Comparison of ENCODE assay signal across 8 cellular contexts in the genomic region with DNA sequence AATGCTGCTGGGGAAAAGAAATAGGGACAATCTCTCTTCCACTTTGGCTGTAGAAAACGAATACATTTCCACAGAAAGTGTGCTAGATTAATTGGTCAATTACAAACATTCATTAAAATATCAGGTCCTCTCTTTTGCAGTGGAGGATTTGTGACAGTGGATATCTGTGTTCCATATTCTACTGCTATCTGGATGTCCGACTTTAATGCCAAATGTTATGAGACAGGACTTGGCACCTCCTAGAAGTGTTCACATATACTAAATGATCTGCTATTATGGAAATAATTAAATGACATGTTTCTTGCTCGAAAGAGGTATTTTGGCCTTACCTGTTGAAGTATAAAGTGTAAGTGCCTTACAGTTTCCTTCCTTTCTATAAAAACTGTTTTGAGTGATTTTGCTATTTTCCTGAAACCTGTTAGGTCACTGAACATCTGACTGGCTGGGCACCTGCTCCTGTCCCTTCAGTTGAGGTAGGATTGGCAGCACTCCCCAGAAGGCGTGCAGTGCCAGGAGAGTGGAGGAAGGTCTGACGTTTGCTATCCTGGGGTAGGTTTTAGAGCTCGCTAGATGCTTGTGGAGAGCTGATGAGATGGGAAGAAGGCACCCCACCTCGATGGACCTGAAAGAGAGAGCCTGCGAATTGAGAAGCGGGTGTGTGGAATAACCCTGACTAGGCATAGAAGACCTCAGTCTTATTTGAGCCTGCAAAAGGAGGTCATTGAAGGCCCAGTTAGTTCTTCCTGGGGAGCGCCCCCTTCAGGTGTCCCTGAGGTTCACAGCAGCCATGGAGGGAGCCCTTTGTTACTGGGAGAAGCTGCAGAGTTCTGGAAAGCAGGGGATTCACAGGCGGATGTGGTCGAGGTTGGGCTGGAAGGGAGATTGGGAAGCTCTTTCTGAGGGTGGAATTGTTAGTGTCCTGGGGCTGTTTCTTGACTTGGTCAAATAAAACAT.
DNase-seq lines count a peak whose midpoint lies in the region; ATAC-seq and TF ChIP-seq lines count a peak whose summit lies in the region.

No MANE protein-coding gene starts in this region.

- H3K4me1 ChIP-seq in GM23338 (ENCODE audit: insufficient read depth) (peaks cover 21% of the 10 kb centered on the region), iPS-18a (ENCODE audit: control insufficient read depth, low read depth, low read length) (peaks cover 11% of the 10 kb centered on the region), smooth muscle cell (ENCODE audit: low read depth) (peaks cover 13% of the 10 kb centered on the region)

- peak overlapping the region; percentile 95 for H3K27ac Mint-ChIP-seq in GM23338
- H3K27ac Mint-ChIP-seq in activated T-cell treated with anti-CD3 and anti-CD28 coated beads, Interleukin-2, amount 50 U/mL, for 72 hours: peak overlapping the region; percentile 99

- H4K20me1 ChIP-seq in GM23338 (replicated peaks; ENCODE audit: insufficient read depth): peaks cover 8% of the 10 kb centered on the region; the same call in 1 of the 2 replicates
- peaks cover 42% of the 10 kb centered on the region for H4K20me1 ChIP-seq in smooth muscle cell (ENCODE audit: low read depth)

- H3K9ac ChIP-seq in iPS-18a (ENCODE audit: low read length) (peak overlapping the region; percentile 97), smooth muscle cell (ENCODE audit: low read depth) (peak overlapping the region; percentile 98)

- peak overlapping the region; percentile 99 for H3K4me3 Mint-ChIP-seq in GM23338
- peak overlapping the region; percentile 90 to 99 for H3K4me3 Mint-ChIP-seq in activated T-cell treated with anti-CD3 and anti-CD28 coated beads, Interleukin-2, amount 50 U/mL, for 72 hours

- H3K9me3 ChIP-seq in iPS-18a (ENCODE audit: control insufficient read depth, low read depth, low read length) (no peaks in the 10 kb centered on the region), smooth muscle cell (replicated peaks; ENCODE audit: low read depth) (no peaks in the 10 kb centered on the region)

- H3K36me3 ChIP-seq in GM23338 (ENCODE audit: insufficient read depth) (no peaks in the 10 kb centered on the region), iPS-18a (ENCODE audit: control insufficient read depth, low read depth, low read length) (peaks cover 6% of the 10 kb centered on the region), smooth muscle cell (ENCODE audit: low read depth) (no peaks in the 10 kb centered on the region)

- no peaks in the 10 kb centered on the region; the same call in 2 of the 3 replicates for H3K9me3 Mint-ChIP-seq in GM23338
- no peaks in the 10 kb centered on the region for H3K9me3 Mint-ChIP-seq in activated T-cell treated with anti-CD3 and anti-CD28 coated beads, Interleukin-2, amount 50 U/mL, for 72 hours

- H3K79me2 ChIP-seq in GM23338 (replicated peaks; ENCODE audit: insufficient read depth) (peaks cover 46% of the 10 kb centered on the region), smooth muscle cell (ENCODE audit: low read depth) (peaks cover 38% of the 10 kb centered on the region)

- peak overlapping the region; percentile 98 for H3K27ac ChIP-seq in GM23338 (ENCODE audit: low read depth)
- peak overlapping the region; percentile 85 for H3K27ac ChIP-seq in iPS-18a (ENCODE audit: low read length)
- peak overlapping the region; percentile 97 for H3K27ac ChIP-seq in smooth muscle cell (ENCODE audit: low read depth)

- H3K27me3 ChIP-seq in GM23338 (ENCODE audit: insufficient read depth) (no peaks in the 10 kb centered on the region), iPS-18a (ENCODE audit: control insufficient read depth, insufficient read depth, low read length) (no peaks in the 10 kb centered on the region), smooth muscle cell (ENCODE audit: low read depth) (no peaks in the 10 kb centered on the region)

- H3K9me2 ChIP-seq in GM23338 (ENCODE audit: insufficient read depth): no peaks in the 10 kb centered on the region

- 54% methylated on average over 11 of the region's 12 CpGs for WGBS in smooth muscle cell (ENCODE audit: low lambda C conversion rate)

- intact Hi-C loops in sciatic nerve (cut with DNase I): no loop called here

- peak; percentile 3 for TF ChIP-seq CTCF in AG04449 (IDR thresholded peaks at IDR 0.05; ENCODE audit: insufficient read depth, low read length, missing control alignments)
- peak; percentile 57 to 74 for TF ChIP-seq CTCF in GM23338 (conservative IDR thresholded peaks at IDR 0.05; ENCODE audit: low read depth in 2 of 2)
- TF ChIP-seq CTCF in smooth muscle cell (IDR thresholded peaks at IDR 0.05; ENCODE audit: borderline replicate concordance, insufficient read depth, poor library complexity, severe bottlenecking): peak; percentile 26

- H3K27me3 Mint-ChIP-seq in GM23338 (ENCODE audit: insufficient read depth, low read depth, poor library complexity): peaks cover 16% of the 10 kb centered on the region
- H3K27me3 Mint-ChIP-seq in activated T-cell treated with anti-CD3 and anti-CD28 coated beads, Interleukin-2, amount 50 U/mL, for 72 hours (ENCODE audit: low read depth): no peaks in the 10 kb centered on the region

- H3K4me3 ChIP-seq in AG04449 (ENCODE audit: low read depth, low read length) (peak overlapping the region; percentile 96), GM23338 (peak overlapping the region; percentile 89), iPS-18a (ENCODE audit: low read length) (peak overlapping the region; percentile 95), smooth muscle cell (peak overlapping the region; percentile 95)

- DNase-seq in AG04449 (ENCODE audit: low read depth, low spot score): no peak
- DNase-seq in GM23338 (ENCODE audit: low spot score): peak; percentile 63
- no peak for DNase-seq in activated T-cell treated with anti-CD3 and anti-CD28 coated beads, Interleukin-2, amount 50 U/mL, for 72 hours
- DNase-seq in smooth muscle cell (lab: John Stamatoyannopoulos, UW; ENCODE audit: unreplicated experiment): no peak
- DNase-seq in stimulated activated CD4-positive, alpha-beta T cell treated with anti-CD3 and anti-CD28 coated beads, Interleukin-15, amount 100 ng/mL, for 24 hours: no peak
- no peak for DNase-seq in hippocampal formation (lab: John Stamatoyannopoulos, UW)
- DNase-seq in sciatic nerve (ENCODE audit: low spot score): no peak

- peaks cover 37% of the 10 kb centered on the region for H3K36me3 Mint-ChIP-seq in GM23338 (ENCODE audit: low read depth)
- peaks cover 23 to 34% of the 10 kb centered on the region in 2 donors for H3K36me3 Mint-ChIP-seq in activated T-cell treated with anti-CD3 and anti-CD28 coated beads, Interleukin-2, amount 50 U/mL, for 72 hours (ENCODE audit: insufficient read depth in 2 of 2)

- H2AFZ ChIP-seq in GM23338 (peak overlapping the region; percentile 8; the same call in 1 of the 2 replicates), smooth muscle cell (ENCODE audit: low read depth) (peak overlapping the region; percentile 92)

- CTCF ChIA-PET in AG04449 (lab: Yijun Ruan, JAX): interaction anchor here (0.6 to 2.2 kb wide), 5 partner anchors 9 to 271 kb away, joined by 3 to 6 read pairs (median 3); no protein-coding TSS in a partner anchor

- POLR2A ChIA-PET in AG04449 (lab: Yijun Ruan, JAX): interaction anchor here (0.6 to 2.0 kb wide), 3 partner anchors 8 to 520 kb away, joined by 3 to 7 read pairs (median 3); no protein-coding TSS in a partner anchor

- peak overlapping the region; percentile 84 for H3K4me2 ChIP-seq in GM23338
- H3K4me2 ChIP-seq in smooth muscle cell: peak overlapping the region; percentile 95

- H3F3A ChIP-seq in GM23338 (replicated peaks; ENCODE audit: low read depth) (no peaks in the 10 kb centered on the region), smooth muscle cell (ENCODE audit: low read depth) (no peaks in the 10 kb centered on the region)

- ATAC-seq in GM23338 (peak; percentile 38), sciatic nerve (no peak)
- no peak for ATAC-seq in activated T-cell treated with anti-CD3 and anti-CD28 coated beads, Interleukin-2, amount 50 U/mL, for 72 hours (replicated peaks in 1 of 2)

- H3K4me1 Mint-ChIP-seq in GM23338: peaks cover 26% of the 10 kb centered on the region
- H3K4me1 Mint-ChIP-seq in activated T-cell treated with anti-CD3 and anti-CD28 coated beads, Interleukin-2, amount 50 U/mL, for 72 hours (ENCODE audit: low read depth): peaks cover 39% of the 10 kb centered on the region

TF ChIP-seq in GM23338, 12 proteins besides CTCF, POLR2A, EP300 and RAD21 (continues in another document):
- TF ChIP-seq STAT1 (IDR thresholded peaks at IDR 0.05; ENCODE audit: unreplicated experiment) (no peak), JUNB (IDR thresholded peaks at IDR 0.05; ENCODE audit: unreplicated experiment) (no peak), NANOG (IDR thresholded peaks at IDR 0.05; ENCODE audit: borderline replicate concordance) (no peak), EZH2 (IDR thresholded peaks at IDR 0.05; ENCODE audit: low read depth, unreplicated experiment) (no peak), ZNF114 (CRISPR knock-in tag; IDR thresholded peaks at IDR 0.05) (no peak), CREB1 (CRISPR knock-in tag; IDR thresholded peaks at IDR 0.05; ENCODE audit: low read depth) (no peak), EZH2phosphoT487 (IDR thresholded peaks at IDR 0.05; ENCODE audit: unreplicated experiment) (no peak), ZNF331 (CRISPR knock-in tag; IDR thresholded peaks at IDR 0.05; ENCODE audit: low read depth) (no peak), POLR2AphosphoS5 (IDR thresholded peaks at IDR 0.05; ENCODE audit: low read depth) (no peak)
- TF ChIP-seq, protein P1, sequence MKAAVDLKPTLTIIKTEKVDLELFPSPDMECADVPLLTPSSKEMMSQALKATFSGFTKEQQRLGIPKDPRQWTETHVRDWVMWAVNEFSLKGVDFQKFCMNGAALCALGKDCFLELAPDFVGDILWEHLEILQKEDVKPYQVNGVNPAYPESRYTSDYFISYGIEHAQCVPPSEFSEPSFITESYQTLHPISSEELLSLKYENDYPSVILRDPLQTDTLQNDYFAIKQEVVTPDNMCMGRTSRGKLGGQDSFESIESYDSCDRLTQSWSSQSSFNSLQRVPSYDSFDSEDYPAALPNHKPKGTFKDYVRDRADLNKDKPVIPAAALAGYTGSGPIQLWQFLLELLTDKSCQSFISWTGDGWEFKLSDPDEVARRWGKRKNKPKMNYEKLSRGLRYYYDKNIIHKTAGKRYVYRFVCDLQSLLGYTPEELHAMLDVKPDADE (IDR thresholded peaks at IDR 0.05): no peak

Comparison
In these comparisons a context has a peak if more than half of its experiments do, and no peak if none do; other contexts are left out.
1. CTCF ChIP-seq: peak in every context shown above with its lines; median percentile 66 in GM23338; 26 in smooth muscle cell; 3 in AG04449.